ENCODE assay signal across 8 cellular contexts in genomic region chr11:11620966-11621880, GRCh38. TPM values are rescaled to one million over a fixed set of nuclear protein-coding genes. Genes with fewer than 3 reads are reported as not detected.
A peak's percentile ranks its signal among the peaks of the same experiment; 100 is the strongest.
DNase-seq lines count a peak whose midpoint lies in the region; ATAC-seq, FAIRE-seq and TF ChIP-seq lines count a peak whose summit lies in the region.

No MANE protein-coding gene starts in this region.

- no peak for FAIRE-seq in pancreas (lab: Jason Lieb, UNC)

- TF ChIP-seq CTCF in Calu3 (IDR thresholded peaks at IDR 0.05; ENCODE audit: unreplicated experiment) (no peak), pancreas (IDR thresholded peaks at IDR 0.05) (no peak)

- peak; percentile 14 to 19 for ATAC-seq in activated T-cell treated with anti-CD3 and anti-CD28 coated beads, Interleukin-2, amount 50 U/mL, for 4 hours
- ATAC-seq in pancreas = peak; percentile 26 to 43 (median 30)

- H3K9me3 ChIP-seq in pancreas = no peaks in the 10 kb centered on the region

- in situ Hi-C loops in KBM-7 (cut with MboI; ENCODE audit: low pct_unique_long_range_greater_than_20kb, low sequenced_read_pairs) = no loop called here

- peaks cover 26% of the 10 kb centered on the region for H3K36me3 Mint-ChIP-seq in Calu3 (ENCODE audit: insufficient read depth, unreplicated experiment)
- no peaks in the 10 kb centered on the region for H3K36me3 Mint-ChIP-seq in activated T-cell treated with anti-CD3 and anti-CD28 coated beads, Interleukin-2, amount 50 U/mL, for 4 hours (ENCODE audit: insufficient read depth)

- H3K9me3 Mint-ChIP-seq in Calu3 (ENCODE audit: low read depth, unreplicated experiment) = no peaks in the 10 kb centered on the region
- H3K9me3 Mint-ChIP-seq in activated T-cell treated with anti-CD3 and anti-CD28 coated beads, Interleukin-2, amount 50 U/mL, for 4 hours = no peaks in the 10 kb centered on the region

- H3K27ac ChIP-seq in pancreas = peak overlapping the region; percentile 1 to 53 (median 31)

- H3K4me3 ChIP-seq in pancreas = peak overlapping the region; percentile 35 to 56 (median 45)

- intact Hi-C loops in Calu3 (cut with micrococcal nuclease; ENCODE audit: unreplicated experiment) = loop anchor here (5.0 to 10.0 kb wide), 2 partner anchors 166 to 586 kb away; no protein-coding TSS in a partner anchor
- intact Hi-C loops in pancreas (cut with DNase I) = no loop called here

- CTCF ChIA-PET in Calu3 (lab: Charles Lee) = interaction anchor here (0.6 to 1.6 kb wide), 11 partner anchors 16 to 593 kb away, joined by 3 to 7 read pairs (median 3); no protein-coding TSS in a partner anchor

- H3K4me1 Mint-ChIP-seq in Calu3 (ENCODE audit: low read depth, unreplicated experiment) = peaks cover 22% of the 10 kb centered on the region
- H3K4me1 Mint-ChIP-seq in activated T-cell treated with anti-CD3 and anti-CD28 coated beads, Interleukin-2, amount 50 U/mL, for 4 hours (ENCODE audit: low read depth) = peaks cover 7% of the 10 kb centered on the region

- no peaks in the 10 kb centered on the region for H3K4me1 ChIP-seq in pancreas

- 0 to 1% methylated on average over 71 to 73 of the region's 73 CpGs for WGBS in pancreas, 2 donors

- peak; percentile 35 for DNase-seq in Calu3
- peak; percentile 14 for DNase-seq in GM19238 (ENCODE audit: insufficient read length, low spot score)
- DNase-seq in KBM-7 = peak; percentile 69
- DNase-seq in activated T-cell treated with anti-CD3 and anti-CD28 coated beads, Interleukin-2, amount 50 U/mL, for 4 hours = no peak
- peak; percentile 18 for DNase-seq in germinal center (ENCODE audit: low spot score)
- DNase-seq in pancreas = peak in 5 of 6 donors; percentile 26 to 77 (median 34)
- no peak for DNase-seq in GF-D8 (lab: John Stamatoyannopoulos, UW)
- DNase-seq in NCI-H1048 (lab: John Stamatoyannopoulos, UW) = no peak

- no peaks in the 10 kb centered on the region for H3K36me3 ChIP-seq in pancreas

- H3K27me3 Mint-ChIP-seq in Calu3 (ENCODE audit: unreplicated experiment) = no peaks in the 10 kb centered on the region
- peaks cover 46% of the 10 kb centered on the region for H3K27me3 Mint-ChIP-seq in activated T-cell treated with anti-CD3 and anti-CD28 coated beads, Interleukin-2, amount 50 U/mL, for 4 hours (ENCODE audit: low read depth)

- no TSS peak for BruUV-seq in Calu3 (replicated peaks; lab: Mats Ljungman, UMichigan)

- no peaks in the 10 kb centered on the region for H3K27me3 ChIP-seq in pancreas

- peak overlapping the region; percentile 30 for H3K27ac Mint-ChIP-seq in Calu3 (ENCODE audit: unreplicated experiment)

- H3K4me3 Mint-ChIP-seq in Calu3 (ENCODE audit: low read depth, unreplicated experiment) = peak overlapping the region; percentile 96
- H3K4me3 Mint-ChIP-seq in activated T-cell treated with anti-CD3 and anti-CD28 coated beads, Interleukin-2, amount 50 U/mL, for 4 hours = peak overlapping the region; percentile 74

RNA-seq across cellular contexts. Expression of gene GALNT18, which starts 0.6 kb away (rescaled TPM):
- total RNA-seq in Calu3 (2022) = 9.2 and 9.9 TPM in 2 replicates
- 1 to 10 TPM; 2.2 to 3.4 (median 3.3) TPM for total RNA-seq in activated T-cell treated with anti-CD3 and anti-CD28 coated beads, Interleukin-2, amount 50 U/mL, for 4 hours
- 1 to 10 TPM; 2.0 to 8.9 (median 4.3) TPM for total RNA-seq in pancreas
- 1 to 10 TPM; 4.7 to 5.5 TPM for polyA plus RNA-seq in pancreas

Comparison
In these comparisons a context has a peak if more than half of its experiments do, and no peak if none do; other contexts are left out.
1. DNase-seq: peak in Calu3 (single experiment), GM19238 (single experiment), KBM-7 (single experiment), germinal center (single experiment) and pancreas (5 of 6); none in activated T-cell treated with anti-CD3 and anti-CD28 coated beads, Interleukin-2, amount 50 U/mL, for 4 hours (single experiment), GF-D8 (single experiment) and NCI-H1048 (single experiment).